ENCODE assay signal across 1 cellular context in genomic region chr7:10707519-10707918, GRCh38.
TF ChIP-seq lines count a peak whose summit lies in the region.

No MANE protein-coding gene starts in this region.

TF ChIP-seq in K562, 482 proteins besides CTCF, POLR2A, EP300 and RAD21 (continued from another document and continues in another):
- TF ChIP-seq MGA (IDR thresholded peaks at IDR 0.05) (no peak; the same call in 1 of the 2 replicates), TEAD4 (IDR thresholded peaks at IDR 0.05; ENCODE audit: low read length) (peak; percentile 99), TEAD4 (CRISPR knock-in tag; IDR thresholded peaks at IDR 0.05; ENCODE audit: borderline replicate concordance) (no peak), ZNF445 (CRISPR knock-in tag; IDR thresholded peaks at IDR 0.05; ENCODE audit: low read depth) (no peak), FOS (IDR thresholded peaks at IDR 0.05; ENCODE audit: extremely low read depth, insufficient read length) (no peak), ZNF212 (CRISPR knock-in tag; IDR thresholded peaks at IDR 0.05) (no peak), KLF6 (CRISPR knock-in tag; IDR thresholded peaks at IDR 0.05; ENCODE audit: borderline replicate concordance) (no peak), ZNF780A (CRISPR knock-in tag; IDR thresholded peaks at IDR 0.05) (no peak), MXD1 (CRISPR knock-in tag; IDR thresholded peaks at IDR 0.05; ENCODE audit: borderline replicate concordance, poor library complexity, severe bottlenecking) (no peak), HDGF (IDR thresholded peaks at IDR 0.05) (no peak), ZNF197 (CRISPR knock-in tag; IDR thresholded peaks at IDR 0.05; ENCODE audit: low read depth) (peak; percentile 64; the same call in 1 of the 2 replicates), ELF4 (CRISPR knock-in tag; IDR thresholded peaks at IDR 0.05) (peak; percentile 87), SIRT6 (IDR thresholded peaks at IDR 0.05; ENCODE audit: low read depth, low read length) (no peak), CUX1 (CRISPR knock-in tag; IDR thresholded peaks at IDR 0.05) (no peak), SP2 (IDR thresholded peaks at IDR 0.05; ENCODE audit: extremely low read depth, low read depth, low read length, poor library complexity, severe bottlenecking) (no peak), TARDBP (IDR thresholded peaks at IDR 0.05) (0 out of 2 replicates have a peak, but pooled peaks have one; percentile 63), HDAC8 (tag; IDR thresholded peaks at IDR 0.05) (no peak), CHAMP1 (IDR thresholded peaks at IDR 0.05) (peak; percentile 61; the same call in 1 of the 2 replicates), CXXC5 (CRISPR knock-in tag; IDR thresholded peaks at IDR 0.05) (0 out of 2 replicates have a peak, but pooled peaks have one; percentile 24), U2AF2 (optimal IDR thresholded peaks at IDR 0.05; ENCODE audit: low read depth, low read length) (no peak)
- TF ChIP-seq, protein P1, sequence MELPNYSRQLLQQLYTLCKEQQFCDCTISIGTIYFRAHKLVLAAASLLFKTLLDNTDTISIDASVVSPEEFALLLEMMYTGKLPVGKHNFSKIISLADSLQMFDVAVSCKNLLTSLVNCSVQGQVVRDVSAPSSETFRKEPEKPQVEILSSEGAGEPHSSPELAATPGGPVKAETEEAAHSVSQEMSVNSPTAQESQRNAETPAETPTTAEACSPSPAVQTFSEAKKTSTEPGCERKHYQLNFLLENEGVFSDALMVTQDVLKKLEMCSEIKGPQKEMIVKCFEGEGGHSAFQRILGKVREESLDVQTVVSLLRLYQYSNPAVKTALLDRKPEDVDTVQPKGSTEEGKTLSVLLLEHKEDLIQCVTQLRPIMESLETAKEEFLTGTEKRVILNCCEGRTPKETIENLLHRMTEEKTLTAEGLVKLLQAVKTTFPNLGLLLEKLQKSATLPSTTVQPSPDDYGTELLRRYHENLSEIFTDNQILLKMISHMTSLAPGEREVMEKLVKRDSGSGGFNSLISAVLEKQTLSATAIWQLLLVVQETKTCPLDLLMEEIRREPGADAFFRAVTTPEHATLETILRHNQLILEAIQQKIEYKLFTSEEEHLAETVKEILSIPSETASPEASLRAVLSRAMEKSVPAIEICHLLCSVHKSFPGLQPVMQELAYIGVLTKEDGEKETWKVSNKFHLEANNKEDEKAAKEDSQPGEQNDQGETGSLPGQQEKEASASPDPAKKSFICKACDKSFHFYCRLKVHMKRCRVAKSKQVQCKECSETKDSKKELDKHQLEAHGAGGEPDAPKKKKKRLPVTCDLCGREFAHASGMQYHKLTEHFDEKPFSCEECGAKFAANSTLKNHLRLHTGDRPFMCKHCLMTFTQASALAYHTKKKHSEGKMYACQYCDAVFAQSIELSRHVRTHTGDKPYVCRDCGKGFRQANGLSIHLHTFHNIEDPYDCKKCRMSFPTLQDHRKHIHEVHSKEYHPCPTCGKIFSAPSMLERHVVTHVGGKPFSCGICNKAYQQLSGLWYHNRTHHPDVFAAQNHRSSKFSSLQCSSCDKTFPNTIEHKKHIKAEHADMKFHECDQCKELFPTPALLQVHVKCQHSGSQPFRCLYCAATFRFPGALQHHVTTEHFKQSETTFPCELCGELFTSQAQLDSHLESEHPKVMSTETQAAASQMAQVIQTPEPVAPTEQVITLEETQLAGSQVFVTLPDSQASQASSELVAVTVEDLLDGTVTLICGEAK (IDR thresholded peaks at IDR 0.05) = no peak
- TF ChIP-seq, protein P1 (CRISPR knock-in tag; IDR thresholded peaks at IDR 0.05) = no peak
- TF ChIP-seq, protein P2, sequence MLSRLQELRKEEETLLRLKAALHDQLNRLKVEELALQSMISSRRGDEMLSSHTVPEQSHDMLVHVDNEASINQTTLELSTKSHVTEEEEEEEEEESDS (CRISPR knock-in tag; IDR thresholded peaks at IDR 0.05) = no peak
